ENCODE assay signal across 28 cellular contexts in the genomic region with DNA sequence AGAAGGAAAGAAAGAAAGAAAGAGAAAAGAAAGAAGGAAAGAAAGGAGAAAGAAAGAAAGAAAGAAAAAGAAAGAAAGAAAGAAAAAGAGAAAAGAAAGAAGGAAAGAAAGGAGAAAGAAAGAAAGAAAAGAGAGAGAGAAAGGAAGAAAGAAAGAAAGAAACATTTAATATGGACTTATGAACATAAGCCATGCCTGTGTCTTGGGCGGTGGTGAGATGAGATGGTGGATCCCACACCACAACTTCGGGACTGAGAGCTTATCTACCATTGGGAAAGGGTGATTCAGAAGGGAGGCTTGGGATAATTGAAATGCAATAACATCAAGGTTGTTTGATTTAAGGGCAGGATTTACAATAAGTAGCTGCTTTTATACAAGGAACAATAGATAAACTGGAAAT.
"Had no signal": no experiment of that assay in that cellular context is flagged by ENCODE, and none has a peak within 500 bp of the region (broad histone marks: within the 10 kb centered on the region; RNA-seq: fewer than 3 reads in every experiment).

No MANE protein-coding gene starts in this region.

- H3K36me3 ChIP-seq: stomach, suprapubic skin, thoracic aorta, thyroid gland, tibial artery, tibial nerve, transverse colon, upper lobe of left lung, upper lobe of right lung, uterus, vagina had no signal

- H3K4me3 Mint-ChIP-seq: stimulated activated effector memory CD8-positive, alpha-beta T cell treated with anti-CD3 and anti-CD28 coated beads, Interleukin-12 subunit alpha, Interleukin-12 subunit beta, amount 100 ng/mL, for 72 hours; stimulated activated memory B cell treated with anti-CD40 and anti-IgM and Interleukin-4, amounts not matched to agents 10 μg/mL and 1 μg/mL and 100 μg/mL, for 72 hours; stimulated activated naive B cell treated with anti-CD40 and anti-IgM and Interleukin-4, amounts not matched to agents 10 μg/mL and 1 μg/mL and 100 μg/mL, for 72 hours; stimulated activated naive CD8-positive, alpha-beta T cell treated with anti-CD3 and anti-CD28 coated beads, Interleukin-15, amount 100 ng/mL, for 72 hours; stimulated activated naive CD8-positive, alpha-beta T cell treated with anti-CD3 and anti-CD28 coated beads, Interleukin-15, Interleukin-2, amounts not matched to agents 100 ng/mL and 50 ng/mL, for 24 hours; type B pancreatic cell had no signal

- FAIRE-seq: urothelium cell line had no signal

- H3K36me3 Mint-ChIP-seq: stimulated activated effector memory CD8-positive, alpha-beta T cell treated with anti-CD3 and anti-CD28 coated beads, Interleukin-12 subunit alpha, Interleukin-12 subunit beta, amount 100 ng/mL, for 72 hours; stimulated activated memory B cell treated with anti-CD40 and anti-IgM and Interleukin-4, amounts not matched to agents 10 μg/mL and 1 μg/mL and 100 μg/mL, for 72 hours; stimulated activated naive B cell treated with anti-CD40 and anti-IgM and Interleukin-4, amounts not matched to agents 10 μg/mL and 1 μg/mL and 100 μg/mL, for 72 hours; type B pancreatic cell had no signal

- H3K27me3 ChIP-seq: suprapubic skin, testis, thyroid gland, tibial artery, tibial nerve, transverse colon, upper lobe of left lung, upper lobe of right lung, uterus, vagina had no signal

- ATAC-seq: stimulated activated effector memory CD8-positive, alpha-beta T cell treated with anti-CD3 and anti-CD28 coated beads, Interleukin-12 subunit alpha, Interleukin-12 subunit beta, amount 100 ng/mL, for 72 hours; stimulated activated memory B cell treated with anti-CD40 and anti-IgM and Interleukin-4, amounts not matched to agents 10 μg/mL and 1 μg/mL and 100 μg/mL, for 72 hours; stimulated activated naive B cell treated with anti-CD40 and anti-IgM and Interleukin-4, amounts not matched to agents 10 μg/mL and 1 μg/mL and 100 μg/mL, for 72 hours; stimulated activated naive CD8-positive, alpha-beta T cell treated with anti-CD3 and anti-CD28 coated beads, Interleukin-15, amount 100 ng/mL, for 72 hours; stimulated activated naive CD8-positive, alpha-beta T cell treated with anti-CD3 and anti-CD28 coated beads, Interleukin-15, Interleukin-2, amounts not matched to agents 100 U/mL and 50 U/mL, for 24 hours; upper lobe of right lung had no signal

- H3K4me1 Mint-ChIP-seq: stimulated activated effector memory CD8-positive, alpha-beta T cell treated with anti-CD3 and anti-CD28 coated beads, Interleukin-12 subunit alpha, Interleukin-12 subunit beta, amount 100 ng/mL, for 72 hours; stimulated activated memory B cell treated with anti-CD40 and anti-IgM and Interleukin-4, amounts not matched to agents 10 μg/mL and 1 μg/mL and 100 μg/mL, for 72 hours; stimulated activated naive B cell treated with anti-CD40 and anti-IgM and Interleukin-4, amounts not matched to agents 10 μg/mL and 1 μg/mL and 100 μg/mL, for 72 hours; stimulated activated naive CD8-positive, alpha-beta T cell treated with anti-CD3 and anti-CD28 coated beads, Interleukin-15, amount 100 ng/mL, for 72 hours had no signal

- H3K9me3 ChIP-seq: suprapubic skin, testis, thoracic aorta, thyroid gland, tibial artery, tibial nerve, transverse colon, upper lobe of left lung, upper lobe of right lung, uterus, vagina had no signal

- H3K9me3 Mint-ChIP-seq: type B pancreatic cell had no signal

- H3K4me3 ChIP-seq: stomach, suprapubic skin, testis, thoracic aorta, thyroid gland, tibial artery, tibial nerve, transverse colon, upper lobe of left lung, upper lobe of right lung, uterus, vagina had no signal

- H3K27ac ChIP-seq: stomach, suprapubic skin, testis, thoracic aorta, thyroid gland, tibial artery, tibial nerve, transverse colon, upper lobe of left lung, upper lobe of right lung, uterus, vagina had no signal

- H3K27me3 Mint-ChIP-seq: stimulated activated memory B cell treated with anti-CD40 and anti-IgM and Interleukin-4, amounts not matched to agents 10 μg/mL and 1 μg/mL and 100 μg/mL, for 72 hours; stimulated activated naive CD8-positive, alpha-beta T cell treated with anti-CD3 and anti-CD28 coated beads, Interleukin-15, amount 100 ng/mL, for 72 hours; stimulated activated naive CD8-positive, alpha-beta T cell treated with anti-CD3 and anti-CD28 coated beads, Interleukin-15, Interleukin-2, amounts not matched to agents 100 ng/mL and 50 ng/mL, for 24 hours had no signal

- DNase-seq: stimulated activated CD4-positive, alpha-beta T cell treated with anti-CD3 and anti-CD28 coated beads, Interleukin-2, amount 100 ng/mL, for 48 hours; stimulated activated CD4-positive, alpha-beta T cell treated with anti-CD3 and anti-CD28 coated beads, Interleukin-4, amount 100 ng/mL, for 1 hour; stimulated activated CD4-positive, alpha-beta T cell treated with anti-CD3 and anti-CD28 coated beads, Interleukin-4, amount 100 ng/mL, for 24 hours; stimulated activated CD4-positive, alpha-beta T cell treated with anti-CD3 and anti-CD28 coated beads, Interleukin-4, amount 100 ng/mL, for 4 hours; stimulated activated CD8-positive, alpha-beta memory T cell treated with anti-CD3 and anti-CD28 coated beads, Interleukin-4, amount 100 ng/mL, for 48 hours; stimulated activated naive B cell treated with anti-CD40 and anti-IgM and Interleukin-4, amounts not matched to agents 10 μg/mL and 1 μg/mL and 100 μg/mL, for 72 hours; stimulated activated naive CD4-positive, alpha-beta T cell; stimulated activated naive CD4-positive, alpha-beta T cell treated with Interleukin-2 at 50 U/mL for 16 hours; stimulated activated naive CD8-positive, alpha-beta T cell treated with anti-CD3 and anti-CD28 coated beads, Interleukin-15, amount 100 ng/mL, for 72 hours; stimulated activated naive CD8-positive, alpha-beta T cell treated with anti-CD3 and anti-CD28 coated beads, Interleukin-15, Interleukin-2, amounts not matched to agents 100 U/mL and 50 U/mL, for 24 hours; stomach; testis; thyroid gland; tibial artery; transverse colon; trophoblast cell; upper lobe of left lung; upper lobe of right lung; uterus had no signal

- H3K4me1 ChIP-seq: stomach, suprapubic skin, testis, thyroid gland, tibial artery, transverse colon, upper lobe of left lung, upper lobe of right lung, uterus, vagina had no signal

- H3K27ac Mint-ChIP-seq: stimulated activated effector memory CD8-positive, alpha-beta T cell treated with anti-CD3 and anti-CD28 coated beads, Interleukin-12 subunit alpha, Interleukin-12 subunit beta, amount 100 ng/mL, for 72 hours; stimulated activated memory B cell treated with anti-CD40 and anti-IgM and Interleukin-4, amounts not matched to agents 10 μg/mL and 1 μg/mL and 100 μg/mL, for 72 hours; stimulated activated naive B cell treated with anti-CD40 and anti-IgM and Interleukin-4, amounts not matched to agents 10 μg/mL and 1 μg/mL and 100 μg/mL, for 72 hours; stimulated activated naive CD8-positive, alpha-beta T cell treated with anti-CD3 and anti-CD28 coated beads, Interleukin-15, amount 100 ng/mL, for 72 hours; stimulated activated naive CD8-positive, alpha-beta T cell treated with anti-CD3 and anti-CD28 coated beads, Interleukin-15, Interleukin-2, amounts not matched to agents 100 ng/mL and 50 ng/mL, for 24 hours; type B pancreatic cell had no signal
